1 cellular context compared by ENCODE assay signal in genomic region chr20:10800288-10800687, GRCh38.
A peak's percentile ranks its signal among the peaks of the same experiment; 100 is the strongest.
TF ChIP-seq lines count a peak whose summit lies in the region.

No MANE protein-coding gene starts in this region.

TF ChIP-seq in HepG2, 621 proteins besides CTCF, POLR2A, EP300 and RAD21 (continued from another document):
- TF ChIP-seq CSRNP1 (CRISPR knock-in tag; IDR thresholded peaks at IDR 0.05) (no peak), NR2F1 (CRISPR knock-in tag; IDR thresholded peaks at IDR 0.05) (peak; percentile 35 to 72; a peak in 2 of 4 replicates), YEATS4 (CRISPR knock-in tag; IDR thresholded peaks at IDR 0.05; ENCODE audit: borderline replicate concordance) (no peak), MTF1 (CRISPR knock-in tag; IDR thresholded peaks at IDR 0.05) (no peak), ZGPAT (CRISPR knock-in tag; IDR thresholded peaks at IDR 0.05) (peak; percentile 81; the same call in 1 of the 2 replicates), TRAFD1 (CRISPR knock-in tag; IDR thresholded peaks at IDR 0.05; ENCODE audit: borderline replicate concordance) (no peak), ZNF224 (CRISPR knock-in tag; IDR thresholded peaks at IDR 0.05) (no peak), HNRNPUL1 (IDR thresholded peaks at IDR 0.05; ENCODE audit: low read depth, low read length) (no peak), ELF4 (CRISPR knock-in tag; IDR thresholded peaks at IDR 0.05; ENCODE audit: borderline replicate concordance) (no peak), ZKSCAN5 (CRISPR knock-in tag; IDR thresholded peaks at IDR 0.05) (no peak), TFAP4 (IDR thresholded peaks at IDR 0.05; ENCODE audit: borderline replicate concordance, low read depth) (no peak), ZNF335 (CRISPR knock-in tag; IDR thresholded peaks at IDR 0.05) (no peak), FOXK2 (IDR thresholded peaks at IDR 0.05) (no peak), ZKSCAN8 (CRISPR knock-in tag; IDR thresholded peaks at IDR 0.05; ENCODE audit: borderline replicate concordance) (no peak), ZNF142 (CRISPR knock-in tag; IDR thresholded peaks at IDR 0.05) (no peak), ERF (CRISPR knock-in tag; IDR thresholded peaks at IDR 0.05) (no peak), ZNF737 (CRISPR knock-in tag; IDR thresholded peaks at IDR 0.05; ENCODE audit: borderline replicate concordance) (no peak), POGZ (CRISPR knock-in tag; IDR thresholded peaks at IDR 0.05) (no peak), ZBTB3 (CRISPR knock-in tag; IDR thresholded peaks at IDR 0.05; ENCODE audit: borderline replicate concordance, low read depth) (no peak), JUND (CRISPR knock-in tag; IDR thresholded peaks at IDR 0.05) (no peak), ZNF7 (CRISPR knock-in tag; IDR thresholded peaks at IDR 0.05) (no peak), LBX2 (CRISPR knock-in tag; IDR thresholded peaks at IDR 0.05; ENCODE audit: borderline replicate concordance) (no peak), MZF1 (CRISPR knock-in tag; IDR thresholded peaks at IDR 0.05; ENCODE audit: borderline replicate concordance) (no peak), KLF11 (CRISPR knock-in tag; IDR thresholded peaks at IDR 0.05) (no peak), POLR2G (IDR thresholded peaks at IDR 0.05; ENCODE audit: low read depth, low read length) (no peak), ZNF296 (CRISPR knock-in tag; conservative IDR thresholded peaks at IDR 0.05) (no peak), HES4 (CRISPR knock-in tag; IDR thresholded peaks at IDR 0.05; ENCODE audit: borderline replicate concordance) (no peak)
TF ChIP-seq in HepG2: peak in this region for 79.
